Comparison of ENCODE assay signal across 7 cellular contexts in the genomic region with DNA sequence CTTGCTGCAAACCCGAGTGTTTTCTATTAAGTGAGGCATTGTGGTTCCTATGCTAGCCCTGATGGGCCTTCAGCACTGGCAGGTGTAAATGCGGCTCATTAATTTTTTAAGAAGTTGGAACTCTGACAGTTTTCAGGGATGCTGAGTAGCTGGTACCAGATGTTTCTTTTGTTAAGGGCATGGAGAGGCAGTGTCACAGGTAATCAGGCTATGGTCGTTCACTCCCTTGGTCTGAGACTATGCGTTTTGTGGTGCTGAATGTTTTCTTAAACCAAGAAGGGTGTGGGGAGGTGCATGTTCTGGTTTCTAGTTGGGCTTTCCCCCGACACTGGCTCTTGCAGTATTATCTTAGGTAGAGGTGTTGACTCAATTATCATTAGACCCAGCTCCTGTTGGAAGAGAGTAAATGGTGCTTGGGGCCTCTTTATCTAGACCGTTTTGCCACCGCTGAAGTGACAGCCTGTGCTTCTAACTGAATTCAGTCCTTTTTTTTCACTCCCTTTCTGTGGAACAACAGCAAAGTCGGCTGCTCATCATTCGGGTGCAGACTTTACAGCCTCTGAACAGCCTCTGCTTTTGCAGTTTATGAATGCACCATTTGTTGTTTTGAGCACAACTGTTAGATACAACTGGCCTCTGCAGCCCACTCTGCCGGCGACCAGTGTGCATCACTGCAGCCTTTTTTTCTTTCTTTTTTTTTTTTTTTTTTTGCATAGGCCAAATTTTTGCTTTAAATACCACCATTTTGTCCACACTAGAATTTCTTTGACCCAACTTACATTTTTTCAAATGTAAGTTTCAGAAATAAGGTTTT. TPM values are rescaled to one million over a fixed set of nuclear protein-coding genes. Genes with fewer than 3 reads are reported as not detected.
DNase-seq lines count a peak whose midpoint lies in the region; ATAC-seq and TF ChIP-seq lines count a peak whose summit lies in the region.

No MANE protein-coding gene starts in this region.

- DNase-seq in HFF-Myc (ENCODE audit: extremely low read depth, low read depth) (no peak), NCI-H2227 (lab: John Stamatoyannopoulos, UW; ENCODE audit: unreplicated experiment) (peak; percentile 30), endothelial cell (ENCODE audit: low spot score) (no peak), putamen (ENCODE audit: low spot score) (peak; percentile 71), AG08395 (ENCODE audit: low spot score) (no peak), HFFc6 (no peak)

- TF ChIP-seq CTCF in HFF-Myc (IDR thresholded peaks at IDR 0.05; ENCODE audit: low read depth, low read length, missing control alignments) (peak; percentile 7), endothelial cell (IDR thresholded peaks at IDR 0.05; ENCODE audit: unreplicated experiment) (no peak), HFFc6 (IDR thresholded peaks at IDR 0.05) (no peak)

- no peak overlapping the region for H3K4me3 ChIP-seq in HFF-Myc (replicated peaks; ENCODE audit: low read depth, low read length)

- H3K4me1 Mint-ChIP-seq in endothelial cell (ENCODE audit: unreplicated experiment) = peaks cover 55% of the 10 kb centered on the region
- peaks cover 86% of the 10 kb centered on the region for H3K4me1 Mint-ChIP-seq in HFFc6 (ENCODE audit: low read depth)

- no peak for ATAC-seq in HG02763 (IDR thresholded peaks at IDR 0.05; ENCODE audit: unreplicated experiment)

- H3K4me3 Mint-ChIP-seq in endothelial cell (ENCODE audit: unreplicated experiment) = no peak overlapping the region
- H3K4me3 Mint-ChIP-seq in HFFc6 = no peak overlapping the region

- H3K9me3 Mint-ChIP-seq in endothelial cell (ENCODE audit: unreplicated experiment) (no peaks in the 10 kb centered on the region), HFFc6 (no peaks in the 10 kb centered on the region)

- H3K27me3 Mint-ChIP-seq in endothelial cell (ENCODE audit: unreplicated experiment) (peaks cover 10% of the 10 kb centered on the region), HFFc6 (ENCODE audit: insufficient read depth) (peaks cover 2% of the 10 kb centered on the region)

- H3K36me3 Mint-ChIP-seq in endothelial cell (ENCODE audit: low read depth, unreplicated experiment) = no peaks in the 10 kb centered on the region
- no peaks in the 10 kb centered on the region for H3K36me3 Mint-ChIP-seq in HFFc6 (ENCODE audit: low read depth)

- H3K27ac Mint-ChIP-seq in endothelial cell (ENCODE audit: unreplicated experiment) (peak overlapping the region; percentile 71), HFFc6 (no peak overlapping the region; the same call in 1 of the 2 replicates)

RNA-seq across cellular contexts. Expression of a gene that starts 35.6 kb away (rescaled TPM):
- total RNA-seq in endothelial cell (ENCODE audit: unreplicated experiment) = 57.6 TPM
- 10 to 100 TPM; 17.5 to 23.5 (median 20.1) TPM for total RNA-seq in HFFc6 (2021; fragmentation: NEBNext Ultra II Directional; extraction: Animal tissue kit (Norgen Biotek cat#: 25700))

Comparison
In these comparisons a context has a peak if more than half of its experiments do, and no peak if none do; other contexts are left out.
1. DNase-seq: peak in NCI-H2227 (single experiment) and putamen (single experiment); none in HFF-Myc (single experiment), endothelial cell (single experiment), AG08395 (single experiment) and HFFc6 (single experiment).